In the genomic region with DNA sequence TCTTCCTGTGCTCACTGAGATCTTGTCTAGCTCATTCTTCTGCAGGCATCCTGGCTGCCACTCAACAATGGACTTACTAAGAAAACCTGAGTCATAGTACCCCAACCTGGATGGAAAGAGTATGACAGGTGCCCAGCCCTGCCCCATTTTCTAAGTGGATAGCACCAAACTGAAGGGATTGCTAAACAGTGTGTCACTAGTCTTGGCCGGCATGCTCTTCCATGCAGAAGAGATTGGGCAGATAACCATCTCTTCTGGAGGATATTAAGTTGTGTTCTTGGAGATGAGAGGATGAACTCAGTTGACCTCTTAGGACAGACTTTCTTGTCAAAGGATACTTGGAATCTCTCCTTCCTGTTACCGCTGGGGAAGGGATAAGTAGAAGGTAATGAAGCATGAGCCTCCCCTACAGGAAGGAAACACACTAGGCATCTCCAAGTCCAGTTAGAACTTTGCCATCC, we compare ENCODE assay signal across 24 cellular contexts.
DNase-seq lines count a peak whose midpoint lies in the region; ATAC-seq and TF ChIP-seq lines count a peak whose summit lies in the region.
"Had no signal": no experiment of that assay in that cellular context is flagged by ENCODE, and none has a peak within 500 bp of the region (broad histone marks: within the 10 kb centered on the region; RNA-seq: fewer than 3 reads in every experiment).

No MANE protein-coding gene starts in this region.

- POLR2A ChIA-PET in WTC11 (lab: Charles Lee) = no interaction called here

- CTCF ChIA-PET in WTC11 (lab: Charles Lee) = no interaction called here

- no peak overlapping the region for H3K4me3 Mint-ChIP-seq in WTC11
- H3K4me3 Mint-ChIP-seq: activated naive CD8-positive, alpha-beta T cell treated with anti-CD3 and anti-CD28 coated beads, Interleukin-2, amount 10 ng/mL, durations not matched to agents 7 days and 5 days; CD4-positive, alpha-beta memory T cell; stimulated activated naive B cell treated with anti-CD40 and anti-IgM and Interleukin-4, amounts not matched to agents 10 μg/mL and 1 μg/mL and 100 μg/mL, for 72 hours had no signal

- H3K4me3 ChIP-seq in BE2C (ENCODE audit: low read depth, low read length) = no peak overlapping the region
- no peak overlapping the region for H3K4me3 ChIP-seq in LNCaP clone FGC (ENCODE audit: low read depth, low read length)
- H3K4me3 ChIP-seq: GM23248, lung, right lobe of liver, thyroid gland had no signal

- H3K4me1 Mint-ChIP-seq in WTC11 = peaks cover 12% of the 10 kb centered on the region
- H3K4me1 Mint-ChIP-seq: activated naive CD8-positive, alpha-beta T cell treated with anti-CD3 and anti-CD28 coated beads, Interleukin-2, amount 10 ng/mL, durations not matched to agents 7 days and 5 days; CD4-positive, alpha-beta memory T cell; stimulated activated naive B cell treated with anti-CD40 and anti-IgM and Interleukin-4, amounts not matched to agents 10 μg/mL and 1 μg/mL and 100 μg/mL, for 72 hours had no signal

- H3K36me3 Mint-ChIP-seq in WTC11 = no peaks in the 10 kb centered on the region
- H3K36me3 Mint-ChIP-seq: activated naive CD8-positive, alpha-beta T cell treated with anti-CD3 and anti-CD28 coated beads, Interleukin-2, amount 10 ng/mL, durations not matched to agents 7 days and 5 days; CD4-positive, alpha-beta memory T cell; stimulated activated naive B cell treated with anti-CD40 and anti-IgM and Interleukin-4, amounts not matched to agents 10 μg/mL and 1 μg/mL and 100 μg/mL, for 72 hours had no signal

- no peak overlapping the region for H3K27ac Mint-ChIP-seq in WTC11
- H3K27ac Mint-ChIP-seq: activated naive CD8-positive, alpha-beta T cell treated with anti-CD3 and anti-CD28 coated beads, Interleukin-2, amount 10 ng/mL, durations not matched to agents 7 days and 5 days; activated T-helper 2 cell treated with anti-CD3 and anti-CD28 coated beads, Interferon-gamma antibody, Interleukin-2, Interleukin-4, amounts not matched to agents 10 μg/mL and 5 μg/mL and 100 μg/mL, durations not matched to agents 14 hours and 24 hours and 36 hours; CD4-positive, alpha-beta memory T cell; stimulated activated naive B cell treated with anti-CD40 and anti-IgM and Interleukin-4, amounts not matched to agents 10 μg/mL and 1 μg/mL and 100 μg/mL, for 72 hours had no signal

- H3K27me3 Mint-ChIP-seq in WTC11 (ENCODE audit: low read depth) = no peaks in the 10 kb centered on the region
- H3K27me3 Mint-ChIP-seq: activated naive CD8-positive, alpha-beta T cell treated with anti-CD3 and anti-CD28 coated beads, Interleukin-2, amount 10 ng/mL, durations not matched to agents 7 days and 5 days; stimulated activated naive B cell treated with anti-CD40 and anti-IgM and Interleukin-4, amounts not matched to agents 10 μg/mL and 1 μg/mL and 100 μg/mL, for 72 hours had no signal

- H3K9me3 ChIP-seq in BE2C = no peaks in the 10 kb centered on the region
- H3K9me3 ChIP-seq: right lobe of liver, thyroid gland had no signal

- ATAC-seq in WTC11 = peak; percentile 63
- no peak for ATAC-seq in HG03571 (IDR thresholded peaks at IDR 0.05; ENCODE audit: unreplicated experiment)
- ATAC-seq: right lobe of liver; stimulated activated naive B cell treated with anti-CD40 and anti-IgM and Interleukin-4, amounts not matched to agents 10 μg/mL and 1 μg/mL and 100 μg/mL, for 72 hours had no signal

- H3K36me3 ChIP-seq in BE2C = no peaks in the 10 kb centered on the region
- H3K36me3 ChIP-seq: right lobe of liver, thyroid gland had no signal

- no peaks in the 10 kb centered on the region for H3K4me1 ChIP-seq in BE2C
- H3K4me1 ChIP-seq: right lobe of liver had no signal

- DNase-seq in BE2C (no peak), LNCaP clone FGC (ENCODE audit: low read depth) (peak; percentile 75), WTC11 (ENCODE audit: low spot score) (no peak), myocyte (ENCODE audit: low read depth) (peak; percentile 32), GM19240 (ENCODE audit: insufficient read length, low spot score) (no peak), AG20443 (ENCODE audit: low spot score) (no peak), AG08395 (ENCODE audit: low spot score) (no peak)
- DNase-seq: activated CD4-positive, alpha-beta T cell treated with anti-CD3 and anti-CD28 coated beads for 1 hour; activated naive CD8-positive, alpha-beta T cell treated with anti-CD3 and anti-CD28 coated beads, Interleukin-2, amount 10 ng/mL, durations not matched to agents 7 days and 5 days; CD4-positive, alpha-beta memory T cell; cortex of kidney; DMS153; GDM1; GM23248; hippocampal formation; KG1; NCI-H1930; NCI-H226; right lobe of liver; stimulated activated naive B cell treated with anti-CD40 and anti-IgM and Interleukin-4, amounts not matched to agents 10 μg/mL and 1 μg/mL and 100 μg/mL, for 72 hours had no signal

- peaks cover 4% of the 10 kb centered on the region; the same call in 1 of the 2 replicates for H3K9me3 Mint-ChIP-seq in WTC11
- H3K9me3 Mint-ChIP-seq: activated naive CD8-positive, alpha-beta T cell treated with anti-CD3 and anti-CD28 coated beads, Interleukin-2, amount 10 ng/mL, durations not matched to agents 7 days and 5 days; activated T-helper 2 cell treated with anti-CD3 and anti-CD28 coated beads, Interferon-gamma antibody, Interleukin-2, Interleukin-4, amounts not matched to agents 10 μg/mL and 5 μg/mL and 100 μg/mL, durations not matched to agents 14 hours and 24 hours and 36 hours; CD4-positive, alpha-beta memory T cell had no signal

- H3K27me3 ChIP-seq in BE2C = no peaks in the 10 kb centered on the region
- H3K27me3 ChIP-seq: right lobe of liver, thyroid gland had no signal

- TF ChIP-seq CTCF in BE2C (IDR thresholded peaks at IDR 0.05; ENCODE audit: low read depth, low read length) (peak; percentile 26; the same call in 1 of the 2 replicates), LNCaP clone FGC (IDR thresholded peaks at IDR 0.05; ENCODE audit: control insufficient read depth, extremely low read depth, insufficient read depth) (peak; percentile 22; the same call in 1 of the 2 replicates), WTC11 (IDR thresholded peaks at IDR 0.05) (no peak)

TF ChIP-seq in WTC11, 78 proteins besides CTCF, POLR2A, EP300 and RAD21:
- TF ChIP-seq HMGA2 (CRISPR knock-in tag; IDR thresholded peaks at IDR 0.05) (no peak), JUN (CRISPR knock-in tag; IDR thresholded peaks at IDR 0.05) (no peak), FOXK1 (CRISPR knock-in tag; IDR thresholded peaks at IDR 0.05) (no peak), NFATC4 (CRISPR knock-in tag; IDR thresholded peaks at IDR 0.05) (no peak)
- TF ChIP-seq, protein P1, sequence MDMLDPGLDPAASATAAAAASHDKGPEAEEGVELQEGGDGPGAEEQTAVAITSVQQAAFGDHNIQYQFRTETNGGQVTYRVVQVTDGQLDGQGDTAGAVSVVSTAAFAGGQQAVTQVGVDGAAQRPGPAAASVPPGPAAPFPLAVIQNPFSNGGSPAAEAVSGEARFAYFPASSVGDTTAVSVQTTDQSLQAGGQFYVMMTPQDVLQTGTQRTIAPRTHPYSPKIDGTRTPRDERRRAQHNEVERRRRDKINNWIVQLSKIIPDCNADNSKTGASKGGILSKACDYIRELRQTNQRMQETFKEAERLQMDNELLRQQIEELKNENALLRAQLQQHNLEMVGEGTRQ (CRISPR knock-in tag; IDR thresholded peaks at IDR 0.05) = no peak
- TF ChIP-seq, protein P2, sequence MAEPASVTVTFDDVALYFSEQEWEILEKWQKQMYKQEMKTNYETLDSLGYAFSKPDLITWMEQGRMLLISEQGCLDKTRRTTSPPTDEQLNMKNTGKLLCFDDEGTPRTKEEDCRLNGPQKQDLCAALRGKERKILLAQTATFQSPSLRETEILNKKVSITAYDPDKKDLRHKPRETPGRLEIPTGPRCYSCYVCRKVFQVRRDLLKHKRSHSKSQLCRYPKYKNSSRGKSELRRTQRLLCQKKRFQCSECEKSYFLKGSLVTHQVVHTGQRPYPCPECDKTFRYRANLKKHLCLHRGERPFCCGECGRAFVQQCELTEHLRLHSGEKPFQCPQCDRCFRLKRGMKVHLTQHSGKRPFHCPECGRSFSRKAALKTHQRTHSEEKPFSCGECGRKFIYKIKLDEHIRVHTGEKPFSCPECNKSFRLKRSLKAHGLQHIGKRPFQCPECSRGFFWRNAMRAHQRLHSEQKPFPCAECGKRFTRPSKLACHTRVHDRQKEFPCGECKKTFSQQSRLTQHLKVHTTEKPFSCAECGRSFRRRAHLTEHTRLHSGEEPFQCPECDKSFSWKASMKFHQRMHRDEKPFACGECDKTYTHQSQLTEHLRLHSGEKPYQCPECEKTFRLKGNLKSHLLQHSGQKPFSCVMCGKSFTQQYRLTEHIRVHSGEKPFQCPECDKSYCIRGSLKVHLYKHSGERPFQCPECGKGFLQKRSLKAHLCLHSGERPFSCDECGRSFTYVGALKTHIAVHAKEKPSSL (CRISPR knock-in tag; conservative IDR thresholded peaks at IDR 0.05) = no peak
- TF ChIP-seq, protein P3, sequence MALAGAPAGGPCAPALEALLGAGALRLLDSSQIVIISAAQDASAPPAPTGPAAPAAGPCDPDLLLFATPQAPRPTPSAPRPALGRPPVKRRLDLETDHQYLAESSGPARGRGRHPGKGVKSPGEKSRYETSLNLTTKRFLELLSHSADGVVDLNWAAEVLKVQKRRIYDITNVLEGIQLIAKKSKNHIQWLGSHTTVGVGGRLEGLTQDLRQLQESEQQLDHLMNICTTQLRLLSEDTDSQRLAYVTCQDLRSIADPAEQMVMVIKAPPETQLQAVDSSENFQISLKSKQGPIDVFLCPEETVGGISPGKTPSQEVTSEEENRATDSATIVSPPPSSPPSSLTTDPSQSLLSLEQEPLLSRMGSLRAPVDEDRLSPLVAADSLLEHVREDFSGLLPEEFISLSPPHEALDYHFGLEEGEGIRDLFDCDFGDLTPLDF (CRISPR knock-in tag; IDR thresholded peaks at IDR 0.05) = no peak

Comparison
In these comparisons a context has a peak if more than half of its experiments do, and no peak if none do; other contexts are left out.
1. DNase-seq: peak in LNCaP clone FGC (single experiment) and myocyte (single experiment); none in BE2C (single experiment), WTC11 (single experiment), GM19240 (single experiment), AG20443 (single experiment) and AG08395 (single experiment).